In genomic region chr16:47461598-47462266, GRCh38 we compare ENCODE assay signal across 8 cellular contexts. TPM values are rescaled to one million over a fixed set of nuclear protein-coding genes. Genes with fewer than 3 reads are reported as not detected.
DNase-seq lines count a peak whose midpoint lies in the region; ATAC-seq lines count a peak whose summit lies in the region.

No MANE protein-coding gene starts in this region.

- H3K9me3 ChIP-seq in MG63: no peaks in the 10 kb centered on the region

- peak; percentile 61 for DNase-seq in DMS53 (lab: John Stamatoyannopoulos, UW)
- no peak for DNase-seq in MG63
- DNase-seq in globus pallidus (ENCODE audit: low spot score): peak; percentile 40
- DNase-seq in occipital lobe (lab: John Stamatoyannopoulos, UW): peak; percentile 20
- DNase-seq in NCI-H2081 (lab: John Stamatoyannopoulos, UW): no peak

- H3K9me3 Mint-ChIP-seq in activated T-helper 17 cell treated with anti-CD3 and anti-CD28 coated beads, Interleukin-2, amount 50 U/mL, for 72 hours: no peaks in the 10 kb centered on the region

- no peaks in the 10 kb centered on the region for H3K27me3 ChIP-seq in MG63

- H3K36me3 ChIP-seq in MG63: no peaks in the 10 kb centered on the region

- peak overlapping the region; percentile 89 for H3K27ac Mint-ChIP-seq in activated T-helper 17 cell treated with anti-CD3 and anti-CD28 coated beads, Interleukin-2, amount 50 U/mL, for 72 hours

- peak overlapping the region; percentile 78 for H3K4me3 ChIP-seq in MG63

- H3K36me3 Mint-ChIP-seq in activated T-helper 17 cell treated with anti-CD3 and anti-CD28 coated beads, Interleukin-2, amount 50 U/mL, for 72 hours (ENCODE audit: low read depth): peaks cover 27% of the 10 kb centered on the region

- H3K4me3 Mint-ChIP-seq in activated T-helper 17 cell treated with anti-CD3 and anti-CD28 coated beads, Interleukin-2, amount 50 U/mL, for 72 hours: peak overlapping the region; percentile 86

- H3K27me3 Mint-ChIP-seq in activated T-helper 17 cell treated with anti-CD3 and anti-CD28 coated beads, Interleukin-2, amount 50 U/mL, for 72 hours: no peaks in the 10 kb centered on the region

- ATAC-seq in GM19463 (IDR thresholded peaks at IDR 0.05; ENCODE audit: unreplicated experiment): peak; percentile 22
- peak; percentile 27 for ATAC-seq in activated T-helper 17 cell treated with anti-CD3 and anti-CD28 coated beads, Interleukin-2, amount 50 U/mL, for 72 hours (replicated peaks)
- no peak for ATAC-seq in HG02970 (IDR thresholded peaks at IDR 0.05; ENCODE audit: low FRiP score, unreplicated experiment)

- H3K4me1 Mint-ChIP-seq in activated T-helper 17 cell treated with anti-CD3 and anti-CD28 coated beads, Interleukin-2, amount 50 U/mL, for 72 hours: peaks cover 25% of the 10 kb centered on the region

RNA-seq across cellular contexts. Expression of gene PHKB, which starts 0.6 kb away (rescaled TPM):
- 11.1 and 16.4 TPM in 2 replicates for total RNA-seq in MG63 (2014; rRNA removed; shearing (Covaris generic); ENCODE audit: low replicate concordance)
- total RNA-seq in activated T-helper 17 cell treated with anti-CD3 and anti-CD28 coated beads, Interleukin-2, amount 50 U/mL, for 72 hours: 10 to 100 TPM; 22.4 to 32.2 TPM
- total RNA-seq in occipital lobe: 195 TPM

RNA-seq across cellular contexts. Expression of gene ITFG1, which starts 0.9 kb away (rescaled TPM):
- total RNA-seq in MG63 (2014; rRNA removed; shearing (Covaris generic); ENCODE audit: low replicate concordance): 18.0 and 38.3 TPM in 2 replicates
- total RNA-seq in activated T-helper 17 cell treated with anti-CD3 and anti-CD28 coated beads, Interleukin-2, amount 50 U/mL, for 72 hours: 10 to 100 TPM in 1 of 2 donors, 1 to 10 TPM in 1; 8.4 to 15.3 TPM
- total RNA-seq in occipital lobe: 187 TPM

Comparison
In these comparisons a context has a peak if more than half of its experiments do, and no peak if none do; other contexts are left out.
1. DNase-seq: peak in DMS53 (single experiment), globus pallidus (single experiment) and occipital lobe (single experiment); none in MG63 (single experiment) and NCI-H2081 (0 of 2).